Comparison of ENCODE assay signal across 8 cellular contexts in genomic region chr3:56494679-56495322, GRCh38. TPM values are rescaled to one million over a fixed set of nuclear protein-coding genes. Genes with fewer than 3 reads are reported as not detected.
A peak's percentile ranks its signal among the peaks of the same experiment; 100 is the strongest.
DNase-seq lines count a peak whose midpoint lies in the region; TF ChIP-seq lines count a peak whose summit lies in the region.

No MANE protein-coding gene starts in this region.

- H3K27ac ChIP-seq in ovary: no peak overlapping the region

- H3K4me3 ChIP-seq in LNCaP clone FGC (ENCODE audit: low read depth, low read length): no peak overlapping the region
- H3K4me3 ChIP-seq in ovary: no peak overlapping the region

- DNase-seq in GF-D8 (lab: John Stamatoyannopoulos, UW): peak; percentile 14
- peak; percentile 65 for DNase-seq in H4 (ENCODE audit: low spot score)
- peak; percentile 75 for DNase-seq in LNCaP clone FGC (ENCODE audit: low read depth)
- DNase-seq in SHP77 (lab: John Stamatoyannopoulos, UW): peak; percentile 78
- peak; percentile 39 for DNase-seq in activated T-helper 9 cell treated with anti-CD3 and anti-CD28 coated beads, Interleukin-2, amount 50 U/mL, for 16 hours (ENCODE audit: low read depth)
- DNase-seq in foreskin melanocyte: peak; percentile 45
- peak; percentile 76 to 85 (median 80) for DNase-seq in ovary
- DNase-seq in type B pancreatic cell (ENCODE audit: extremely low spot score, unreplicated experiment): peak; percentile 79

- WGBS in ovary, 3 donors: 1 to 2% (median 1%) methylated on average over 5 of the region's 5 CpGs

- intact Hi-C loops in ovary (cut with DNase I): loop anchor here in 1 of 4 donors (10.0 kb wide), 1 partner anchor 160 kb away; no protein-coding TSS in a partner anchor

- no peaks in the 10 kb centered on the region for H3K27me3 ChIP-seq in ovary

- TF ChIP-seq POLR2A in ovary (IDR thresholded peaks at IDR 0.05): no peak

- H3K4me3 Mint-ChIP-seq in type B pancreatic cell: no peak overlapping the region

- no peak for TF ChIP-seq EP300 in ovary (IDR thresholded peaks at IDR 0.05)

- H3K36me3 ChIP-seq in ovary: no peaks in the 10 kb centered on the region

- H3K4me1 ChIP-seq in ovary (ENCODE audit: insufficient read depth): no peaks in the 10 kb centered on the region

- no peak overlapping the region for H3K27ac Mint-ChIP-seq in type B pancreatic cell

- no peaks in the 10 kb centered on the region for H3K9me3 ChIP-seq in ovary

- H3K9me3 Mint-ChIP-seq in type B pancreatic cell: peaks cover 4% of the 10 kb centered on the region

- no peaks in the 10 kb centered on the region for H3K36me3 Mint-ChIP-seq in type B pancreatic cell

- peak; percentile 77 for TF ChIP-seq CTCF in LNCaP clone FGC (IDR thresholded peaks at IDR 0.05; ENCODE audit: control insufficient read depth, extremely low read depth, insufficient read depth)
- TF ChIP-seq CTCF in ovary (IDR thresholded peaks at IDR 0.05): peak; percentile 74 to 82 (median 81)
- peak; percentile 96 for TF ChIP-seq CTCF in type B pancreatic cell (conservative IDR thresholded peaks at IDR 0.05)

- H3K4me1 Mint-ChIP-seq in type B pancreatic cell (ENCODE audit: unreplicated experiment): no peaks in the 10 kb centered on the region

- H3K27me3 Mint-ChIP-seq in type B pancreatic cell: peaks cover 61% of the 10 kb centered on the region

RNA-seq across cellular contexts. Expression of gene ERC2, which starts 26.5 kb away (rescaled TPM):
- total RNA-seq in H4 (2014; rRNA removed; shearing (Covaris generic)): 0.18 and 1.6 TPM in 2 replicates
- 1 to 10 TPM; 2.1 to 9.4 (median 6.0) TPM for total RNA-seq in ovary
- 1 to 10 TPM; 1.2 to 1.3 TPM for polyA plus RNA-seq in ovary
- total RNA-seq in type B pancreatic cell (ENCODE audit: low replicate concordance): 1.8 and 6.1 TPM in 2 replicates

Comparison
In these comparisons a context has a peak if more than half of its experiments do, and no peak if none do; other contexts are left out.
1. DNase-seq: peak in every context shown above with its lines; median percentile 80 in ovary; 79 in type B pancreatic cell; 78 in SHP77; 75 in LNCaP clone FGC; 65 in H4; 45 in foreskin melanocyte; 39 in activated T-helper 9 cell treated with anti-CD3 and anti-CD28 coated beads, Interleukin-2, amount 50 U/mL, for 16 hours; 14 in GF-D8.